Comparison of ENCODE assay signal across 1 cellular context in genomic region chr19:8240274-8241229, GRCh38.
TF ChIP-seq lines count a peak whose summit lies in the region.

No MANE protein-coding gene starts in this region.

TF ChIP-seq in K562, 482 proteins besides CTCF, POLR2A, EP300 and RAD21 (continued from another document and continues in another):
- peak; percentile 86 to 97 for TF ChIP-seq MLLT1 (IDR thresholded peaks at IDR 0.05)
- TF ChIP-seq ZFX (CRISPR knock-in tag; IDR thresholded peaks at IDR 0.05) = peak; percentile 47; the same call in 1 of the 2 replicates
- TF ChIP-seq HIVEP1 (CRISPR knock-in tag; IDR thresholded peaks at IDR 0.05) = no peak
- TF ChIP-seq EGR1 (conservative IDR thresholded peaks at IDR 0.05) = peak; percentile 96
- peak; percentile 73; the same call in 1 of the 2 replicates for TF ChIP-seq NR2C1 (IDR thresholded peaks at IDR 0.05)
- peak; percentile 46 for TF ChIP-seq NR2C1 (tag; IDR thresholded peaks at IDR 0.05)
- no peak for TF ChIP-seq ZNF696 (CRISPR knock-in tag; conservative IDR thresholded peaks at IDR 0.05)
- peak; percentile 38; the same call in 1 of the 2 replicates for TF ChIP-seq CREB1 (IDR thresholded peaks at IDR 0.05)
- TF ChIP-seq CREB1 (CRISPR knock-in tag; IDR thresholded peaks at IDR 0.05) = peak; percentile 63; the same call in 1 of the 2 replicates
- TF ChIP-seq FOXA3 (CRISPR knock-in tag; conservative IDR thresholded peaks at IDR 0.05 in 1 of 2, IDR thresholded peaks at IDR 0.05 in 1 of 2) = peak in 1 of 2 experiments; percentile 54; a peak in 1 of 4 replicates
- TF ChIP-seq ZNF445 (CRISPR knock-in tag; IDR thresholded peaks at IDR 0.05; ENCODE audit: low read depth) = no peak
- no peak for TF ChIP-seq ZNF398 (CRISPR knock-in tag; IDR thresholded peaks at IDR 0.05)
- peak; percentile 93 for TF ChIP-seq CXXC5 (CRISPR knock-in tag; IDR thresholded peaks at IDR 0.05)
- no peak for TF ChIP-seq ZNF174 (CRISPR knock-in tag; IDR thresholded peaks at IDR 0.05)
- TF ChIP-seq DACH1 (IDR thresholded peaks at IDR 0.05; ENCODE audit: partially characterized antibody) = no peak
- 0 out of 2 replicates have a peak, but pooled peaks have one; percentile 74 for TF ChIP-seq ZBTB9 (CRISPR knock-in tag; IDR thresholded peaks at IDR 0.05)
- TF ChIP-seq SLC30A9 (CRISPR knock-in tag; IDR thresholded peaks at IDR 0.05) = no peak
- peak; percentile 61; the same call in 1 of the 2 replicates for TF ChIP-seq TCF7 (IDR thresholded peaks at IDR 0.05; ENCODE audit: borderline replicate concordance)
- no peak for TF ChIP-seq KDM5B (IDR thresholded peaks at IDR 0.05; ENCODE audit: insufficient replicate concordance, low read depth, low read length)
- TF ChIP-seq GABPA (tag; conservative IDR thresholded peaks at IDR 0.05; ENCODE audit: low read depth) = peak; percentile 33; the same call in 1 of the 2 replicates
- TF ChIP-seq ZBTB5 (IDR thresholded peaks at IDR 0.05) = no peak
- peak; percentile 87 for TF ChIP-seq THRB (CRISPR knock-in tag; conservative IDR thresholded peaks at IDR 0.05)
- TF ChIP-seq ZBTB40 (IDR thresholded peaks at IDR 0.05) = peak; percentile 46; the same call in 1 of the 2 replicates
- TF ChIP-seq ZBTB40 (CRISPR knock-in tag; IDR thresholded peaks at IDR 0.05) = no peak
